ENCODE assay signal across 1 cellular context in genomic region chrX:69096963-69097362, GRCh38.
TF ChIP-seq lines count a peak whose summit lies in the region.

No MANE protein-coding gene starts in this region.

TF ChIP-seq in H1, 55 proteins besides CTCF, POLR2A, EP300 and RAD21 (continued from another document):
- no peak for TF ChIP-seq POU5F1 (IDR thresholded peaks at IDR 0.05; ENCODE audit: low read depth, low read length)
- TF ChIP-seq, protein P1, sequence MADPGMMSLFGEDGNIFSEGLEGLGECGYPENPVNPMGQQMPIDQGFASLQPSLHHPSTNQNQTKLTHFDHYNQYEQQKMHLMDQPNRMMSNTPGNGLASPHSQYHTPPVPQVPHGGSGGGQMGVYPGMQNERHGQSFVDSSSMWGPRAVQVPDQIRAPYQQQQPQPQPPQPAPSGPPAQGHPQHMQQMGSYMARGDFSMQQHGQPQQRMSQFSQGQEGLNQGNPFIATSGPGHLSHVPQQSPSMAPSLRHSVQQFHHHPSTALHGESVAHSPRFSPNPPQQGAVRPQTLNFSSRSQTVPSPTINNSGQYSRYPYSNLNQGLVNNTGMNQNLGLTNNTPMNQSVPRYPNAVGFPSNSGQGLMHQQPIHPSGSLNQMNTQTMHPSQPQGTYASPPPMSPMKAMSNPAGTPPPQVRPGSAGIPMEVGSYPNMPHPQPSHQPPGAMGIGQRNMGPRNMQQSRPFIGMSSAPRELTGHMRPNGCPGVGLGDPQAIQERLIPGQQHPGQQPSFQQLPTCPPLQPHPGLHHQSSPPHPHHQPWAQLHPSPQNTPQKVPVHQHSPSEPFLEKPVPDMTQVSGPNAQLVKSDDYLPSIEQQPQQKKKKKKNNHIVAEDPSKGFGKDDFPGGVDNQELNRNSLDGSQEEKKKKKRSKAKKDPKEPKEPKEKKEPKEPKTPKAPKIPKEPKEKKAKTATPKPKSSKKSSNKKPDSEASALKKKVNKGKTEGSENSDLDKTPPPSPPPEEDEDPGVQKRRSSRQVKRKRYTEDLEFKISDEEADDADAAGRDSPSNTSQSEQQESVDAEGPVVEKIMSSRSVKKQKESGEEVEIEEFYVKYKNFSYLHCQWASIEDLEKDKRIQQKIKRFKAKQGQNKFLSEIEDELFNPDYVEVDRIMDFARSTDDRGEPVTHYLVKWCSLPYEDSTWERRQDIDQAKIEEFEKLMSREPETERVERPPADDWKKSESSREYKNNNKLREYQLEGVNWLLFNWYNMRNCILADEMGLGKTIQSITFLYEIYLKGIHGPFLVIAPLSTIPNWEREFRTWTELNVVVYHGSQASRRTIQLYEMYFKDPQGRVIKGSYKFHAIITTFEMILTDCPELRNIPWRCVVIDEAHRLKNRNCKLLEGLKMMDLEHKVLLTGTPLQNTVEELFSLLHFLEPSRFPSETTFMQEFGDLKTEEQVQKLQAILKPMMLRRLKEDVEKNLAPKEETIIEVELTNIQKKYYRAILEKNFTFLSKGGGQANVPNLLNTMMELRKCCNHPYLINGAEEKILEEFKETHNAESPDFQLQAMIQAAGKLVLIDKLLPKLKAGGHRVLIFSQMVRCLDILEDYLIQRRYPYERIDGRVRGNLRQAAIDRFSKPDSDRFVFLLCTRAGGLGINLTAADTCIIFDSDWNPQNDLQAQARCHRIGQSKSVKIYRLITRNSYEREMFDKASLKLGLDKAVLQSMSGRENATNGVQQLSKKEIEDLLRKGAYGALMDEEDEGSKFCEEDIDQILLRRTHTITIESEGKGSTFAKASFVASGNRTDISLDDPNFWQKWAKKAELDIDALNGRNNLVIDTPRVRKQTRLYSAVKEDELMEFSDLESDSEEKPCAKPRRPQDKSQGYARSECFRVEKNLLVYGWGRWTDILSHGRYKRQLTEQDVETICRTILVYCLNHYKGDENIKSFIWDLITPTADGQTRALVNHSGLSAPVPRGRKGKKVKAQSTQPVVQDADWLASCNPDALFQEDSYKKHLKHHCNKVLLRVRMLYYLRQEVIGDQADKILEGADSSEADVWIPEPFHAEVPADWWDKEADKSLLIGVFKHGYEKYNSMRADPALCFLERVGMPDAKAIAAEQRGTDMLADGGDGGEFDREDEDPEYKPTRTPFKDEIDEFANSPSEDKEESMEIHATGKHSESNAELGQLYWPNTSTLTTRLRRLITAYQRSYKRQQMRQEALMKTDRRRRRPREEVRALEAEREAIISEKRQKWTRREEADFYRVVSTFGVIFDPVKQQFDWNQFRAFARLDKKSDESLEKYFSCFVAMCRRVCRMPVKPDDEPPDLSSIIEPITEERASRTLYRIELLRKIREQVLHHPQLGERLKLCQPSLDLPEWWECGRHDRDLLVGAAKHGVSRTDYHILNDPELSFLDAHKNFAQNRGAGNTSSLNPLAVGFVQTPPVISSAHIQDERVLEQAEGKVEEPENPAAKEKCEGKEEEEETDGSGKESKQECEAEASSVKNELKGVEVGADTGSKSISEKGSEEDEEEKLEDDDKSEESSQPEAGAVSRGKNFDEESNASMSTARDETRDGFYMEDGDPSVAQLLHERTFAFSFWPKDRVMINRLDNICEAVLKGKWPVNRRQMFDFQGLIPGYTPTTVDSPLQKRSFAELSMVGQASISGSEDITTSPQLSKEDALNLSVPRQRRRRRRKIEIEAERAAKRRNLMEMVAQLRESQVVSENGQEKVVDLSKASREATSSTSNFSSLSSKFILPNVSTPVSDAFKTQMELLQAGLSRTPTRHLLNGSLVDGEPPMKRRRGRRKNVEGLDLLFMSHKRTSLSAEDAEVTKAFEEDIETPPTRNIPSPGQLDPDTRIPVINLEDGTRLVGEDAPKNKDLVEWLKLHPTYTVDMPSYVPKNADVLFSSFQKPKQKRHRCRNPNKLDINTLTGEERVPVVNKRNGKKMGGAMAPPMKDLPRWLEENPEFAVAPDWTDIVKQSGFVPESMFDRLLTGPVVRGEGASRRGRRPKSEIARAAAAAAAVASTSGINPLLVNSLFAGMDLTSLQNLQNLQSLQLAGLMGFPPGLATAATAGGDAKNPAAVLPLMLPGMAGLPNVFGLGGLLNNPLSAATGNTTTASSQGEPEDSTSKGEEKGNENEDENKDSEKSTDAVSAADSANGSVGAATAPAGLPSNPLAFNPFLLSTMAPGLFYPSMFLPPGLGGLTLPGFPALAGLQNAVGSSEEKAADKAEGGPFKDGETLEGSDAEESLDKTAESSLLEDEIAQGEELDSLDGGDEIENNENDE (IDR thresholded peaks at IDR 0.05; ENCODE audit: insufficient replicate concordance, low read length): no peak
- TF ChIP-seq HDAC2 (IDR thresholded peaks at IDR 0.05; ENCODE audit: borderline replicate concordance in 1 of 2, low read depth in 2 of 2, low read length in 2 of 2): no peak
- TF ChIP-seq ATF2 (IDR thresholded peaks at IDR 0.05; ENCODE audit: low read length): no peak
- no peak for TF ChIP-seq TAF1 (IDR thresholded peaks at IDR 0.05; ENCODE audit: low read depth, low read length)
- no peak for TF ChIP-seq SRF (IDR thresholded peaks at IDR 0.05; ENCODE audit: low read depth, low read length)
- no peak for TF ChIP-seq E2F6 (IDR thresholded peaks at IDR 0.05)
- no peak for TF ChIP-seq CREB1 (IDR thresholded peaks at IDR 0.05)
- no peak for TF ChIP-seq USF2 (IDR thresholded peaks at IDR 0.05; ENCODE audit: low read length)
- no peak for TF ChIP-seq GABPA (IDR thresholded peaks at IDR 0.05; ENCODE audit: borderline replicate concordance, insufficient read depth, low read length)
TF ChIP-seq in H1: peak in this region for 0.
